In genomic region chr1:209784276-209785169, GRCh38 we compare ENCODE assay signal across 1 cellular context.
TF ChIP-seq lines count a peak whose summit lies in the region.

Gene C1orf74 (minus strand): TSS chr1:209784559. CDS start chr1:209783634, 925 bp downstream.

TF ChIP-seq in K562, 482 proteins besides CTCF, POLR2A, EP300 and RAD21 (continued from another document and continues in another):
- TF ChIP-seq ZNF518B (CRISPR knock-in tag; IDR thresholded peaks at IDR 0.05) (no peak), ZNF639 (CRISPR knock-in tag; conservative IDR thresholded peaks at IDR 0.05 in 1 of 2, IDR thresholded peaks at IDR 0.05 in 1 of 2) (peak in 1 of 2 experiments; percentile 95; a peak in 2 of 4 replicates), ZNF408 (CRISPR knock-in tag; IDR thresholded peaks at IDR 0.05; ENCODE audit: low read depth) (no peak), ETS1 (conservative IDR thresholded peaks at IDR 0.05; ENCODE audit: control insufficient read depth, low read depth, low read length) (no peak; the same call in 1 of the 2 replicates), SRSF7 (optimal IDR thresholded peaks at IDR 0.05; ENCODE audit: low read depth, low read length) (no peak), ATF4 (CRISPR knock-in tag; IDR thresholded peaks at IDR 0.05) (no peak; the same call in none of the 2 replicates), MAFF (IDR thresholded peaks at IDR 0.05; ENCODE audit: low read length) (peak; percentile 31; the same call in 1 of the 2 replicates), TCF3 (CRISPR knock-in tag; IDR thresholded peaks at IDR 0.05) (peak; percentile 11; the same call in 1 of the 2 replicates), SLC30A9 (CRISPR knock-in tag; IDR thresholded peaks at IDR 0.05) (no peak), CSDE1 (IDR thresholded peaks at IDR 0.05) (peak in 1 of 2 experiments; percentile 87; a peak in 2 of 4 replicates), TFE3 (CRISPR knock-in tag; IDR thresholded peaks at IDR 0.05) (no peak), ZNF124 (CRISPR knock-in tag; IDR thresholded peaks at IDR 0.05) (no peak), RREB1 (CRISPR knock-in tag; IDR thresholded peaks at IDR 0.05) (no peak), ZC3H4 (CRISPR knock-in tag; IDR thresholded peaks at IDR 0.05; ENCODE audit: borderline replicate concordance) (no peak), ETV1 (tag; conservative IDR thresholded peaks at IDR 0.05; ENCODE audit: low read depth) (peak; percentile 95), RBM15 (IDR thresholded peaks at IDR 0.05; ENCODE audit: insufficient read depth, low read length) (no peak), ZNF436 (CRISPR knock-in tag; IDR thresholded peaks at IDR 0.05) (no peak), ZNF431 (CRISPR knock-in tag; IDR thresholded peaks at IDR 0.05) (peak; percentile 53; the same call in 1 of the 2 replicates), ZNF589 (CRISPR knock-in tag; IDR thresholded peaks at IDR 0.05; ENCODE audit: low read depth) (peak; percentile 96), NCOA4 (IDR thresholded peaks at IDR 0.05; ENCODE audit: partially characterized antibody) (no peak), ZNF143 (CRISPR knock-in tag; IDR thresholded peaks at IDR 0.05) (no peak), CREB1 (IDR thresholded peaks at IDR 0.05) (peak; percentile 99), CREB1 (CRISPR knock-in tag; IDR thresholded peaks at IDR 0.05) (peak; percentile 99), STAT5B (CRISPR knock-in tag; IDR thresholded peaks at IDR 0.05) (no peak), NFE2 (IDR thresholded peaks at IDR 0.05; ENCODE audit: low read depth) (peak; percentile 21; the same call in 1 of the 2 replicates), MITF (IDR thresholded peaks at IDR 0.05) (no peak), ZNF174 (CRISPR knock-in tag; IDR thresholded peaks at IDR 0.05) (no peak), NR3C1 (CRISPR knock-in tag; IDR thresholded peaks at IDR 0.05) (no peak), ZNF197 (CRISPR knock-in tag; IDR thresholded peaks at IDR 0.05; ENCODE audit: low read depth) (peak; percentile 93; the same call in 1 of the 2 replicates), RBM34 (IDR thresholded peaks at IDR 0.05; ENCODE audit: borderline replicate concordance, insufficient read depth, low read length) (no peak), GMEB1 (CRISPR knock-in tag; IDR thresholded peaks at IDR 0.05) (peak; percentile 58; the same call in 1 of the 2 replicates), TCFL5 (CRISPR knock-in tag; conservative IDR thresholded peaks at IDR 0.05) (no peak), MECOM (CRISPR knock-in tag; IDR thresholded peaks at IDR 0.05) (peak; percentile 75; the same call in 1 of the 2 replicates), BRCA1 (IDR thresholded peaks at IDR 0.05) (no peak), BRCA1 (CRISPR knock-in tag; IDR thresholded peaks at IDR 0.05) (no peak), ZNF140 (CRISPR knock-in tag; IDR thresholded peaks at IDR 0.05) (no peak), GTF2A2 (tag; IDR thresholded peaks at IDR 0.05) (peak; percentile 56; the same call in 1 of the 2 replicates), RBM25 (IDR thresholded peaks at IDR 0.05; ENCODE audit: low read depth, low read length, severe bottlenecking) (peak; percentile 40), NUFIP1 (IDR thresholded peaks at IDR 0.05; ENCODE audit: partially characterized antibody) (no peak), CTBP1 (IDR thresholded peaks at IDR 0.05; ENCODE audit: borderline replicate concordance) (peak; percentile 62; the same call in 1 of the 2 replicates), ZNF232 (CRISPR knock-in tag; IDR thresholded peaks at IDR 0.05) (peak; percentile 41; the same call in 1 of the 2 replicates), NFXL1 (CRISPR knock-in tag; IDR thresholded peaks at IDR 0.05) (peak; percentile 82; the same call in 1 of the 2 replicates), PML (IDR thresholded peaks at IDR 0.05; ENCODE audit: low read length) (peak; percentile 79), PYGO2 (tag; IDR thresholded peaks at IDR 0.05) (peak; percentile 67; the same call in 1 of the 2 replicates), CREBBP (IDR thresholded peaks at IDR 0.05; ENCODE audit: low read depth, low read length) (no peak), SMARCA5 (IDR thresholded peaks at IDR 0.05) (no peak)
